10 cellular contexts compared by ENCODE assay signal in genomic region chr4:38760915-38761314, GRCh38. TPM values are rescaled to one million over a fixed set of nuclear protein-coding genes. Genes with fewer than 3 reads are reported as not detected.
A peak's percentile ranks its signal among the peaks of the same experiment; 100 is the strongest.
DNase-seq lines count a peak whose midpoint lies in the region; ATAC-seq lines count a peak whose summit lies in the region.
"Had no signal": no experiment of that assay in that cellular context is flagged by ENCODE, and none has a peak within 500 bp of the region (broad histone marks: within the 10 kb centered on the region; RNA-seq: fewer than 3 reads in every experiment).

No MANE protein-coding gene starts in this region.

- H3K27me3 Mint-ChIP-seq in activated CD4-positive, alpha-beta T cell treated with anti-CD3 and anti-CD28 coated beads, Interleukin-2, amount 10 ng/mL, durations not matched to agents 24 days and 14 days, result no peaks in the 10 kb centered on the region

- no peak for DNase-seq in activated CD4-positive, alpha-beta T cell treated with anti-CD3 and anti-CD28 coated beads, Interleukin-2, amount 10 ng/mL, durations not matched to agents 24 days and 14 days
- no peak for DNase-seq in activated CD4-positive, alpha-beta T cell treated with anti-CD3 and anti-CD28 coated beads for 1 hour
- DNase-seq in KBM-7 (peak; percentile 39), anterior cingulate cortex (lab: John Stamatoyannopoulos, UW) (no peak), NCI-H524 (lab: John Stamatoyannopoulos, UW) (no peak)
- no peak for DNase-seq in stimulated activated effector memory CD8-positive, alpha-beta T cell treated with anti-CD3 and anti-CD28 coated beads, Interleukin-12 subunit alpha, Interleukin-12 subunit beta, amount 100 ng/mL, for 72 hours (ENCODE audit: low spot score in 2 of 2)
- DNase-seq: kidney had no signal

- ATAC-seq in GM21737 (IDR thresholded peaks at IDR 0.05; ENCODE audit: unreplicated experiment), result peak; percentile 32
- no peak for ATAC-seq in stimulated activated effector memory CD8-positive, alpha-beta T cell treated with anti-CD3 and anti-CD28 coated beads, Interleukin-12 subunit alpha, Interleukin-12 subunit beta, amount 100 ng/mL, for 72 hours
- no peak for ATAC-seq in GM18520 (IDR thresholded peaks at IDR 0.05; ENCODE audit: unreplicated experiment)

- H3K36me3 Mint-ChIP-seq in activated CD4-positive, alpha-beta T cell treated with anti-CD3 and anti-CD28 coated beads, Interleukin-2, amount 10 ng/mL, durations not matched to agents 24 days and 14 days (ENCODE audit: low read depth), result no peaks in the 10 kb centered on the region
- no peaks in the 10 kb centered on the region for H3K36me3 Mint-ChIP-seq in stimulated activated effector memory CD8-positive, alpha-beta T cell treated with anti-CD3 and anti-CD28 coated beads, Interleukin-12 subunit alpha, Interleukin-12 subunit beta, amount 100 ng/mL, for 72 hours

- peak overlapping the region; percentile 1 for H3K27ac Mint-ChIP-seq in activated CD4-positive, alpha-beta T cell treated with anti-CD3 and anti-CD28 coated beads, Interleukin-2, amount 10 ng/mL, durations not matched to agents 24 days and 14 days
- H3K27ac Mint-ChIP-seq in stimulated activated effector memory CD8-positive, alpha-beta T cell treated with anti-CD3 and anti-CD28 coated beads, Interleukin-12 subunit alpha, Interleukin-12 subunit beta, amount 100 ng/mL, for 72 hours, result no peak overlapping the region

- in situ Hi-C loops in KBM-7 (cut with MboI; ENCODE audit: low pct_unique_long_range_greater_than_20kb, low sequenced_read_pairs), result loop anchor here (25.0 kb wide), 1 partner anchor 101 kb away; the partner anchor contains the start of genes FAM114A1 and TLR6

- H3K4me1 Mint-ChIP-seq in activated CD4-positive, alpha-beta T cell treated with anti-CD3 and anti-CD28 coated beads, Interleukin-2, amount 10 ng/mL, durations not matched to agents 24 days and 14 days, result peaks cover 23% of the 10 kb centered on the region
- no peaks in the 10 kb centered on the region for H3K4me1 Mint-ChIP-seq in stimulated activated effector memory CD8-positive, alpha-beta T cell treated with anti-CD3 and anti-CD28 coated beads, Interleukin-12 subunit alpha, Interleukin-12 subunit beta, amount 100 ng/mL, for 72 hours

- intact Hi-C loops in activated CD4-positive, alpha-beta T cell treated with anti-CD3 and anti-CD28 coated beads, Interleukin-2, amount 10 ng/mL, durations not matched to agents 24 days and 14 days (cut with micrococcal nuclease), result loop anchor here (2.0 kb wide), 2 partner anchors 22 to 374 kb away; partner anchors contain the start of gene TLR10

- H3K4me3 Mint-ChIP-seq in activated CD4-positive, alpha-beta T cell treated with anti-CD3 and anti-CD28 coated beads, Interleukin-2, amount 10 ng/mL, durations not matched to agents 24 days and 14 days, result peak overlapping the region; percentile 67
- H3K4me3 Mint-ChIP-seq in stimulated activated effector memory CD8-positive, alpha-beta T cell treated with anti-CD3 and anti-CD28 coated beads, Interleukin-12 subunit alpha, Interleukin-12 subunit beta, amount 100 ng/mL, for 72 hours, result peak overlapping the region; percentile 37

- H3K9me3 Mint-ChIP-seq in activated CD4-positive, alpha-beta T cell treated with anti-CD3 and anti-CD28 coated beads, Interleukin-2, amount 10 ng/mL, durations not matched to agents 24 days and 14 days, result no peaks in the 10 kb centered on the region
- no peaks in the 10 kb centered on the region for H3K9me3 Mint-ChIP-seq in stimulated activated effector memory CD8-positive, alpha-beta T cell treated with anti-CD3 and anti-CD28 coated beads, Interleukin-12 subunit alpha, Interleukin-12 subunit beta, amount 100 ng/mL, for 72 hours

RNA-seq across cellular contexts. Expression of gene TLR10, which starts 21.9 kb away (rescaled TPM):
- total RNA-seq in activated CD4-positive, alpha-beta T cell treated with anti-CD3 and anti-CD28 coated beads, Interleukin-2, amount 10 ng/mL, durations not matched to agents 24 days and 14 days, result not detected in 2 replicates
- total RNA-seq: astrocyte had no signal

RNA-seq across cellular contexts. Expression of gene TLR1, which starts 43.7 kb away (rescaled TPM):
- 0.85 and 2.6 TPM in 2 replicates for total RNA-seq in activated CD4-positive, alpha-beta T cell treated with anti-CD3 and anti-CD28 coated beads, Interleukin-2, amount 10 ng/mL, durations not matched to agents 24 days and 14 days
